Comparison of ENCODE assay signal across 2 cellular contexts in the genomic region with DNA sequence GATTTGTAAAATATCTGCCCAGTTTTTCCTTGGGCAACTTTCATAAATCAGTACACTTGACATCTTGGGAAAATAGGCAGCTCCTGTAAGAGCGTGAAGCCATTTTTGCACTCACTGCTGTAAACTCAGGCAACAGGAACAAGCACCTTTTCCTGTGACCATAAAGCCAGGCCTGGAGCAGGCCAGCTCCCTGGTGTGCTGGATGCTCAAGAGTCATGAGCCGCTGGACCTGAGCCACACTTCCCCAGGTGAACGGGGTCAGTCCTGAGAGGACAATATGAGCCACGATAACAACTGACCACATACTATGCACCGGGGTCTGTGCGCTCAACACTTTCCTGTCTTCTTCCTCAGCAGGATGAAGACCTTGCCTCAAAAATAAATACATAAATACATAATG.
TF ChIP-seq lines count a peak whose summit lies in the region.

No MANE protein-coding gene starts in this region.

TF ChIP-seq in IMR-90, 13 proteins besides CTCF, POLR2A, EP300 and RAD21:
- TF ChIP-seq CEBPB (IDR thresholded peaks at IDR 0.05; ENCODE audit: low read depth, low read length) = no peak
- TF ChIP-seq MXI1 (IDR thresholded peaks at IDR 0.05; ENCODE audit: borderline replicate concordance, low read depth, low read length) = no peak
- no peak for TF ChIP-seq MAFK (IDR thresholded peaks at IDR 0.05; ENCODE audit: low read depth, low read length)
- TF ChIP-seq, protein P1, sequence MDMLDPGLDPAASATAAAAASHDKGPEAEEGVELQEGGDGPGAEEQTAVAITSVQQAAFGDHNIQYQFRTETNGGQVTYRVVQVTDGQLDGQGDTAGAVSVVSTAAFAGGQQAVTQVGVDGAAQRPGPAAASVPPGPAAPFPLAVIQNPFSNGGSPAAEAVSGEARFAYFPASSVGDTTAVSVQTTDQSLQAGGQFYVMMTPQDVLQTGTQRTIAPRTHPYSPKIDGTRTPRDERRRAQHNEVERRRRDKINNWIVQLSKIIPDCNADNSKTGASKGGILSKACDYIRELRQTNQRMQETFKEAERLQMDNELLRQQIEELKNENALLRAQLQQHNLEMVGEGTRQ (IDR thresholded peaks at IDR 0.05; ENCODE audit: low read depth, low read length) = no peak
- no peak for TF ChIP-seq ELK1 (IDR thresholded peaks at IDR 0.05; ENCODE audit: borderline replicate concordance, low read depth, low read length)
- no peak for TF ChIP-seq CHD1 (IDR thresholded peaks at IDR 0.05; ENCODE audit: low read depth, low read length)
- TF ChIP-seq SMC3 (IDR thresholded peaks at IDR 0.05; ENCODE audit: low read depth, low read length) = no peak

TF ChIP-seq in H1, 55 proteins besides CTCF, POLR2A, EP300 and RAD21:
- TF ChIP-seq KDM5A (IDR thresholded peaks at IDR 0.05; ENCODE audit: low read length) (no peak), POLR2AphosphoS5 (IDR thresholded peaks at IDR 0.05; ENCODE audit: low read depth, low read length) (no peak), KDM1A (IDR thresholded peaks at IDR 0.05; ENCODE audit: borderline replicate concordance, low read length) (no peak), E2F6 (IDR thresholded peaks at IDR 0.05) (no peak), RFX5 (IDR thresholded peaks at IDR 0.05; ENCODE audit: borderline replicate concordance, low read depth, low read length) (no peak), ATF3 (IDR thresholded peaks at IDR 0.05; ENCODE audit: insufficient read depth, low read depth, low read length) (no peak), CHD1 (IDR thresholded peaks at IDR 0.05; ENCODE audit: low read depth, low read length) (no peak), NANOG (IDR thresholded peaks at IDR 0.05; ENCODE audit: insufficient read depth, low read depth, low read length, poor library complexity, severe bottlenecking) (no peak), HDAC6 (IDR thresholded peaks at IDR 0.05; ENCODE audit: low read depth, low read length) (no peak), SRF (IDR thresholded peaks at IDR 0.05; ENCODE audit: low read depth, low read length) (no peak), TAF1 (IDR thresholded peaks at IDR 0.05; ENCODE audit: low read depth, low read length) (no peak), SP4 (IDR thresholded peaks at IDR 0.05; ENCODE audit: low read length) (no peak), EGR1 (IDR thresholded peaks at IDR 0.05; ENCODE audit: borderline replicate concordance, low read depth, low read length) (no peak), YY1 (IDR thresholded peaks at IDR 0.05; ENCODE audit: low read depth, low read length) (no peak)
